17 cellular contexts compared by ENCODE assay signal in the genomic region with DNA sequence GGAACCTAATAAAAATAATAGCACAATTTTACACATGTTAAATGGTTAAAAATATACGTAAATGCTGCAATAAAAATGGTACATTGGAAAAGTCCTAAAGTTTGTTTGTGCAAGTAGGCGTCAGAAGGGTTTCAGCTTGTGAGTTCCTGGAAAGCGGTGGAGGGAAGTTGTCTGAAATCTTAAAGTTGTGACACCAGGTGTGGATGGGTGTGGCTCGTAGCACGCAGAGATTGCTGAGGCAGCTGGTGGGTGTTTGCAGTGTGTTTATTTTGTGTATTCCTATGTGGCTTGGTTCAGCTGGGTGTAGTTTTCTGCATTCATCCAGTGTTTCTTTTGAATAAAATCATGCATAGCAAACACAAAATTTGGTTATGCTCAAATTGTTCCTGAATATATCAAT.
"Had no signal": no experiment of that assay in that cellular context is flagged by ENCODE, and none has a peak within 500 bp of the region (broad histone marks: within the 10 kb centered on the region; RNA-seq: fewer than 3 reads in every experiment).

No MANE protein-coding gene starts in this region.

- ATAC-seq: activated CD4-positive, CD25-positive, alpha-beta regulatory T cell treated with anti-CD3 and anti-CD28 coated beads, Interleukin-2, amount 50 U/mL, for 24 hours; activated CD8-positive, alpha-beta T cell treated with anti-CD3 and anti-CD28 coated beads, Interleukin-2, amount 10 ng/mL, durations not matched to agents 7 days and 5 days; activated naive CD8-positive, alpha-beta T cell treated with anti-CD3 and anti-CD28 coated beads, Interleukin-2, amount 50 U/mL, for 24 hours; body of pancreas; gastroesophageal sphincter; pancreas; right cardiac atrium; stimulated activated effector memory CD8-positive, alpha-beta T cell treated with anti-CD3 and anti-CD28 coated beads, Interleukin-12 subunit alpha, Interleukin-12 subunit beta, amount 100 ng/mL, for 72 hours had no signal

- DNase-seq: activated CD4-positive, alpha-beta T cell treated with anti-CD3 and anti-CD28 coated beads, Interleukin-2, amount 10 ng/mL, durations not matched to agents 7 days and 5 days; activated CD8-positive, alpha-beta T cell treated with anti-CD3 and anti-CD28 coated beads, Interleukin-2, amount 10 ng/mL, durations not matched to agents 7 days and 5 days; activated gamma-delta T cell; activated naive CD4-positive, alpha-beta T cell treated with anti-CD3 and anti-CD28 coated beads, Interleukin-2, amount 50 U/mL, for 16 hours; activated naive CD8-positive, alpha-beta T cell treated with anti-CD3 and anti-CD28 coated beads, Interleukin-2, amount 50 U/mL, for 24 hours; anterior cingulate cortex; body of pancreas; head of caudate nucleus; nephron progenitor cell; pancreas; right cardiac atrium; stimulated activated CD4-positive, alpha-beta T cell treated with anti-CD3 and anti-CD28 coated beads, Interleukin-12 subunit alpha, Interleukin-12 subunit beta, amount 100 ng/mL, for 4 hours; stimulated activated CD4-positive, alpha-beta T cell treated with anti-CD3 and anti-CD28 coated beads, Interleukin-1b, Interleukin-23, amount 100 ng/mL, for 48 hours; upper lobe of left lung had no signal
